16 cellular contexts compared by ENCODE assay signal in the genomic region with DNA sequence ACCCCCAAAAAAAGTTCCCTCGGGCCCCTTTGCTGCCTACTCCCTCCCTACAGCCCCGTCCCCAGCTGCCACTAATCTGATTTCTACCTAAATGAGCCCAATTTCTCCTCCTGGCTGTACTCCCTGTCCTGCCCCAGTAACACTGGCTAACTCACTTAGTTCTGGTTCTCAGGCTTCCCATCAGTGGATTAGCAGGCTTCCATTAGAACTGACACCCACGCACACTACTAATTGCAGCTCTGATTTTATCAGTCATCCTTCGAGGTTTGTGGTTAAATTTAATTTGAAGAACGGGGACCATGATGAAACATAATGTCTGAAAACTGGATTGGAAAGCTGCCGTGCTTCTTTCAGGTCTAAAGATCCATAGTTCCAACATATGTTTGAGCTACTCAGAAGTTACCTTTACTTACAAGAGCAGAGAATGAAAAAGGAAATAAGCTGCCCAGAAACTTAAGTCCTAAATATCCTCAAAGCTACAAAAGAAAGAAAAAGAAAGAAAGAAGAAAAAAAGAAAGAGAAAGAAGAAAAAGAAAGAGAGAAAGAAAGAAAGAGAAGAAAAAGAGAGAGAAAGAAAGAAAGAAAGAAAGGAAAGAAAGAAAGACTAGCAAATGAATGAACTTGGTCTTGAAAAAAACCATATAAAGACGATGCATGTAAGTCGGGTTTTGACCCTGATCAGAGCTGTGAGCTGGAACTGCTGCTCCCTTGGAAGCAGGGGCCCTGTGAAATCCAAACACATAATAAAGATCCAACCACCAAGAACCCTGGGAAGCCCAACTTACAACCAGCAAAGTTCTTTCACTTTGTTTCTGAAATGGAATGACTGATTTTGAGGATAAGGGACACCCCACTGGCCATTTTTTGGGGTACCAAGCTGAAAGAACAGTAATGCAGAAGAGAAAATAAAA. TPM values are rescaled to one million over a fixed set of nuclear protein-coding genes. Genes with fewer than 3 reads are reported as not detected.
DNase-seq lines count a peak whose midpoint lies in the region; ATAC-seq and TF ChIP-seq lines count a peak whose summit lies in the region.
"Had no signal": no experiment of that assay in that cellular context is flagged by ENCODE, and none has a peak within 500 bp of the region (broad histone marks: within the 10 kb centered on the region; RNA-seq: fewer than 3 reads in every experiment).

No MANE protein-coding gene starts in this region.

- BruUV-seq in IMR-90 (replicated peaks; lab: Mats Ljungman, UMichigan): no TSS peak
- no TSS peak for BruUV-seq in mammary epithelial cell (replicated peaks; lab: Mats Ljungman, UMichigan)

- H3K4ac ChIP-seq in IMR-90 (ENCODE audit: low read depth, low read length): no peak overlapping the region

- no peak overlapping the region for H4K91ac ChIP-seq in IMR-90 (ENCODE audit: insufficient read depth, low read depth, low read length)

- H4K8ac ChIP-seq in IMR-90 (ENCODE audit: low read depth in 2 of 2, low read length in 2 of 2): no peak overlapping the region

- H2AFZ ChIP-seq in IMR-90 (replicated peaks; ENCODE audit: low read length, poor library complexity) (no peak overlapping the region), mammary epithelial cell (ENCODE audit: low read depth, low read length) (no peak overlapping the region)

- TF ChIP-seq CTCF in BE2C (IDR thresholded peaks at IDR 0.05; ENCODE audit: low read depth, low read length) (no peak), IMR-90 (conservative IDR thresholded peaks at IDR 0.05; ENCODE audit: low read depth, low read length) (no peak), mammary epithelial cell (conservative IDR thresholded peaks at IDR 0.05 in 1 of 2, IDR thresholded peaks at IDR 0.05 in 1 of 2; ENCODE audit: extremely low read depth in 1 of 2, insufficient read depth in 1 of 2, low read depth in 1 of 2, low read length in 2 of 2) (no peak), nephron progenitor cell (IDR thresholded peaks at IDR 0.05) (no peak), WTC11 (IDR thresholded peaks at IDR 0.05) (no peak), left lung (IDR thresholded peaks at IDR 0.05) (no peak)
- TF ChIP-seq CTCF in activated CD8-positive, alpha-beta T cell treated with anti-CD3 and anti-CD28 coated beads for 36 hours (IDR thresholded peaks at IDR 0.05): no peak

- WGBS in IMR-90 (ENCODE audit: extremely low coverage in 2 of 2, insufficient read length in 1 of 2), 2 experiments: no CpG with 5 or more reads among the region's 8 CpGs
- 26% methylated on average over 8 of the region's 8 CpGs for WGBS in mammary epithelial cell (ENCODE audit: low coverage, missing lambda C conversion rate)

- H3K27ac ChIP-seq in IMR-90 (ENCODE audit: insufficient read depth, low read length) (no peak overlapping the region), mammary epithelial cell (ENCODE audit: insufficient read depth, low read depth, low read length) (no peak overlapping the region), left lung (no peak overlapping the region)

- in situ Hi-C loops in IMR-90 (cut with MboI; ENCODE audit: low sequenced_read_pairs) (no loop called here), mammary epithelial cell (cut with MboI; ENCODE audit: low sequenced_read_pairs in 2 of 2) (no loop called here)

- H3K9me3 ChIP-seq in BE2C (no peaks in the 10 kb centered on the region), IMR-90 (ENCODE audit: control insufficient read depth, insufficient read depth, low read length) (no peaks in the 10 kb centered on the region), mammary epithelial cell (replicated peaks; ENCODE audit: insufficient read depth, low read length) (no peaks in the 10 kb centered on the region), left lung (no peaks in the 10 kb centered on the region)

- no peak overlapping the region for H2BK20ac ChIP-seq in IMR-90 (ENCODE audit: low read depth, low read length)

- H3K4me1 ChIP-seq in BE2C (peaks cover 45% of the 10 kb centered on the region), IMR-90 (ENCODE audit: control insufficient read depth, insufficient read depth, low read length) (peaks cover 9% of the 10 kb centered on the region), mammary epithelial cell (ENCODE audit: insufficient read depth, low read length) (peaks cover 26% of the 10 kb centered on the region), left lung (no peaks in the 10 kb centered on the region)

- no peak overlapping the region for H3K56ac ChIP-seq in IMR-90 (ENCODE audit: extremely low read depth, insufficient read depth, low read length)

- H3K4me3 Mint-ChIP-seq in nephron progenitor cell (peak overlapping the region; percentile 37), WTC11 (no peak overlapping the region)
- no peak overlapping the region for H3K4me3 Mint-ChIP-seq in activated CD8-positive, alpha-beta T cell treated with anti-CD3 and anti-CD28 coated beads for 36 hours
- H3K4me3 Mint-ChIP-seq: activated naive CD8-positive, alpha-beta T cell treated with anti-CD3 and anti-CD28 coated beads for 36 hours; CD4-positive, CD25-positive, alpha-beta regulatory T cell; stimulated activated naive B cell treated with anti-CD40 and anti-IgM and Interleukin-4, amounts not matched to agents 10 μg/mL and 1 μg/mL and 100 μg/mL, for 72 hours had no signal

- intact Hi-C loops in IMR-90 (cut with micrococcal nuclease) (no loop called here), mammary epithelial cell (cut with micrococcal nuclease) (loop anchor here (1.0 to 5.0 kb wide), 3 partner anchors 167 to 305 kb away; no protein-coding TSS in a partner anchor), left lung (cut with DNase I) (no loop called here)
- intact Hi-C loops in activated CD8-positive, alpha-beta T cell treated with anti-CD3 and anti-CD28 coated beads for 36 hours (cut with micrococcal nuclease): no loop called here

- POLR2A ChIA-PET in IMR-90 (lab: Charles Lee; ENCODE audit: unreplicated experiment): no interaction called here
- POLR2A ChIA-PET in WTC11 (lab: Charles Lee): interaction anchor here (0.6 kb wide), 1 partner anchor 182 kb away, joined by 3 read pairs; no protein-coding TSS in a partner anchor
- POLR2A ChIA-PET in activated CD8-positive, alpha-beta T cell treated with anti-CD3 and anti-CD28 coated beads for 36 hours (lab: Charles Lee): interaction anchor here (0.7 kb wide), 1 partner anchor 57 kb away, joined by 3 read pairs; no protein-coding TSS in a partner anchor

- H3K23ac ChIP-seq in IMR-90 (ENCODE audit: low read depth, low read length): peak overlapping the region; percentile 12; the same call in 1 of the 2 replicates

- peaks cover 2% of the 10 kb centered on the region for H3K27me3 Mint-ChIP-seq in nephron progenitor cell (ENCODE audit: low read depth, poor library complexity)
- H3K27me3 Mint-ChIP-seq in WTC11 (ENCODE audit: low read depth): no peaks in the 10 kb centered on the region
- H3K27me3 Mint-ChIP-seq in activated CD8-positive, alpha-beta T cell treated with anti-CD3 and anti-CD28 coated beads for 36 hours: peaks cover 4% of the 10 kb centered on the region

- H3K27me3 ChIP-seq in BE2C: no peaks in the 10 kb centered on the region
- H3K27me3 ChIP-seq in IMR-90 (ENCODE audit: control insufficient read depth, insufficient read depth, low read length): no peaks in the 10 kb centered on the region
- no peaks in the 10 kb centered on the region for H3K27me3 ChIP-seq in mammary epithelial cell (ENCODE audit: insufficient read depth, low read length)
- H3K27me3 ChIP-seq in left lung: no peaks in the 10 kb centered on the region

- H2BK120ac ChIP-seq in IMR-90 (ENCODE audit: low read depth, low read length): no peak overlapping the region

- TF ChIP-seq RAD21 in IMR-90 (IDR thresholded peaks at IDR 0.05; ENCODE audit: low read length): no peak

- no peak overlapping the region for H2AK9ac ChIP-seq in IMR-90 (replicated peaks; ENCODE audit: low read depth, low read length, poor library complexity)

- H3K18ac ChIP-seq in IMR-90 (ENCODE audit: low read depth, low read length): no peak overlapping the region

- H4K5ac ChIP-seq in IMR-90 (ENCODE audit: low read depth, low read length): no peak overlapping the region

- H3K4me3 ChIP-seq in BE2C (ENCODE audit: low read depth, low read length): peak overlapping the region; percentile 39
- H3K4me3 ChIP-seq in IMR-90 (ENCODE audit: insufficient read depth, low read depth, low read length): no peak overlapping the region
- H3K4me3 ChIP-seq in mammary epithelial cell (replicated peaks in 1 of 3; ENCODE audit: insufficient read depth in 1 of 3, low read depth in 2 of 3, low read length in 3 of 3): no peak overlapping the region
- no peak overlapping the region for H3K4me3 ChIP-seq in left lung

- ATAC-seq in IMR-90 (ENCODE audit: low read depth) (no peak), WTC11 (no peak), left lung (no peak)
- ATAC-seq in activated CD8-positive, alpha-beta T cell treated with anti-CD3 and anti-CD28 coated beads for 36 hours: no peak
- ATAC-seq: stimulated activated naive B cell treated with anti-CD40 and anti-IgM and Interleukin-4, amounts not matched to agents 10 μg/mL and 1 μg/mL and 100 μg/mL, for 72 hours had no signal

- dilution Hi-C loops in IMR-90 (cut with HindIII; ENCODE audit: low sequenced_read_pairs, unreplicated experiment): no loop called here
- dilution Hi-C loops in mammary epithelial cell (cut with HindIII; ENCODE audit: low sequenced_read_pairs): no loop called here

- no peak overlapping the region for H3K14ac ChIP-seq in IMR-90 (replicated peaks; ENCODE audit: low read depth, low read length)

- peak; percentile 63 for DNase-seq in BE2C
- DNase-seq in IMR-90: no peak
- DNase-seq in mammary epithelial cell: peak; percentile 76
- DNase-seq in nephron progenitor cell: no peak
- no peak for DNase-seq in WTC11 (ENCODE audit: low spot score)
- DNase-seq in left lung: no peak
- no peak for DNase-seq in stimulated activated CD4-positive, alpha-beta T cell treated with anti-CD3 and anti-CD28 coated beads, Interleukin-1b, Interleukin-23, amount 100 ng/mL, for 48 hours
- DNase-seq in activated CD8-positive, alpha-beta T cell treated with anti-CD3 and anti-CD28 coated beads for 36 hours: no peak
- DNase-seq: activated CD4-positive, alpha-beta T cell treated with anti-CD3 and anti-CD28 coated beads, Interleukin-2, amount 50 U/mL, for 4 hours; activated naive CD8-positive, alpha-beta T cell treated with anti-CD3 and anti-CD28 coated beads for 36 hours; CD4-positive, CD25-positive, alpha-beta regulatory T cell; dermis blood vessel endothelial cell; left colon; stimulated activated CD4-positive, alpha-beta T cell treated with anti-CD3 and anti-CD28 coated beads, Interleukin-2, amount 100 ng/mL, for 24 hours; stimulated activated naive B cell treated with anti-CD40 and anti-IgM and Interleukin-4, amounts not matched to agents 10 μg/mL and 1 μg/mL and 100 μg/mL, for 72 hours; SW 1271 had no signal

- H3K27ac Mint-ChIP-seq in nephron progenitor cell (peak overlapping the region; percentile 95), WTC11 (no peak overlapping the region)
- no peak overlapping the region for H3K27ac Mint-ChIP-seq in activated CD8-positive, alpha-beta T cell treated with anti-CD3 and anti-CD28 coated beads for 36 hours
- H3K27ac Mint-ChIP-seq: activated naive CD8-positive, alpha-beta T cell treated with anti-CD3 and anti-CD28 coated beads for 36 hours; CD4-positive, CD25-positive, alpha-beta regulatory T cell; stimulated activated naive B cell treated with anti-CD40 and anti-IgM and Interleukin-4, amounts not matched to agents 10 μg/mL and 1 μg/mL and 100 μg/mL, for 72 hours had no signal

- no peak overlapping the region for H2BK15ac ChIP-seq in IMR-90 (ENCODE audit: low read depth, low read length)

- H3K4me1 Mint-ChIP-seq in nephron progenitor cell: peaks cover 61% of the 10 kb centered on the region
- H3K4me1 Mint-ChIP-seq in WTC11: peaks cover 31% of the 10 kb centered on the region
- peaks cover 2% of the 10 kb centered on the region for H3K4me1 Mint-ChIP-seq in activated CD8-positive, alpha-beta T cell treated with anti-CD3 and anti-CD28 coated beads for 36 hours (ENCODE audit: low read depth)
- H3K4me1 Mint-ChIP-seq: CD4-positive, CD25-positive, alpha-beta regulatory T cell; stimulated activated naive B cell treated with anti-CD40 and anti-IgM and Interleukin-4, amounts not matched to agents 10 μg/mL and 1 μg/mL and 100 μg/mL, for 72 hours had no signal

- peaks cover 4% of the 10 kb centered on the region; the same call in 1 of the 2 replicates for H3K9me1 ChIP-seq in IMR-90 (ENCODE audit: insufficient read depth, low read length)

- H2AK5ac ChIP-seq in IMR-90 (ENCODE audit: low read depth, low read length): no peak overlapping the region

- H3K9me3 Mint-ChIP-seq in nephron progenitor cell (no peaks in the 10 kb centered on the region), WTC11 (no peaks in the 10 kb centered on the region)
- H3K9me3 Mint-ChIP-seq in activated CD8-positive, alpha-beta T cell treated with anti-CD3 and anti-CD28 coated beads for 36 hours: no peaks in the 10 kb centered on the region
- H3K9me3 Mint-ChIP-seq: activated naive CD8-positive, alpha-beta T cell treated with anti-CD3 and anti-CD28 coated beads for 36 hours; CD4-positive, CD25-positive, alpha-beta regulatory T cell; stimulated activated naive B cell treated with anti-CD40 and anti-IgM and Interleukin-4, amounts not matched to agents 10 μg/mL and 1 μg/mL and 100 μg/mL, for 72 hours had no signal

- CTCF ChIA-PET in IMR-90 (lab: Yijun Ruan, JAX): interaction anchor here (0.8 to 0.9 kb wide), 2 partner anchors 13 to 42 kb away, joined by 3 to 6 read pairs; no protein-coding TSS in a partner anchor
- CTCF ChIA-PET in mammary epithelial cell (lab: Charles Lee; ENCODE audit: low non-redundant PET): interaction anchor here (0.6 kb wide), 1 partner anchor 181 kb away, joined by 4 read pairs; no protein-coding TSS in a partner anchor
- CTCF ChIA-PET in WTC11 (lab: Charles Lee): interaction anchor here (1.0 to 2.5 kb wide), 2 partner anchors 42 to 217 kb away, joined by 3 to 10 read pairs; no protein-coding TSS in a partner anchor
- CTCF ChIA-PET in activated CD8-positive, alpha-beta T cell treated with anti-CD3 and anti-CD28 coated beads for 36 hours (lab: Charles Lee): interaction anchor here (0.9 kb wide), 1 partner anchor 8 kb away, joined by 4 read pairs; no protein-coding TSS in a partner anchor

- peaks cover 32 to 63% of the 10 kb centered on the region in 2 experiments for H3K79me1 ChIP-seq in IMR-90 (ENCODE audit: low read depth in 1 of 2, low read length in 2 of 2)

- peaks cover 5% of the 10 kb centered on the region; the same call in 1 of the 2 replicates for H4K20me1 ChIP-seq in IMR-90 (ENCODE audit: insufficient read depth, low read length)
- H4K20me1 ChIP-seq in mammary epithelial cell (ENCODE audit: insufficient read depth, low read length): no peaks in the 10 kb centered on the region

- H3K4me2 ChIP-seq in IMR-90 (ENCODE audit: low read depth, low read length) (no peak overlapping the region), mammary epithelial cell (ENCODE audit: insufficient read depth, low read depth, low read length) (peak overlapping the region; percentile 57)

- H2BK5ac ChIP-seq in IMR-90 (ENCODE audit: low read depth, low read length, poor library complexity, severe bottlenecking): no peak overlapping the region

- H3K36me3 ChIP-seq in BE2C (no peaks in the 10 kb centered on the region), IMR-90 (ENCODE audit: control insufficient read depth, insufficient read depth, low read length) (no peaks in the 10 kb centered on the region), mammary epithelial cell (ENCODE audit: insufficient read depth, low read length) (no peaks in the 10 kb centered on the region), left lung (no peaks in the 10 kb centered on the region)

- TF ChIP-seq POLR2A in IMR-90 (IDR thresholded peaks at IDR 0.05; ENCODE audit: low read depth, low read length): no peak

- no peaks in the 10 kb centered on the region for H3K79me2 ChIP-seq in mammary epithelial cell (ENCODE audit: insufficient read depth, low read length)

- H3K9ac ChIP-seq in IMR-90 (ENCODE audit: low read depth, low read length) (no peak overlapping the region), mammary epithelial cell (ENCODE audit: insufficient read depth, low read length) (no peak overlapping the region)

- H3K36me3 Mint-ChIP-seq in nephron progenitor cell (ENCODE audit: low read depth): peaks cover 4% of the 10 kb centered on the region
- no peaks in the 10 kb centered on the region for H3K36me3 Mint-ChIP-seq in WTC11
- no peaks in the 10 kb centered on the region for H3K36me3 Mint-ChIP-seq in activated CD8-positive, alpha-beta T cell treated with anti-CD3 and anti-CD28 coated beads for 36 hours (ENCODE audit: low read depth)
- H3K36me3 Mint-ChIP-seq: activated naive CD8-positive, alpha-beta T cell treated with anti-CD3 and anti-CD28 coated beads for 36 hours; CD4-positive, CD25-positive, alpha-beta regulatory T cell; stimulated activated naive B cell treated with anti-CD40 and anti-IgM and Interleukin-4, amounts not matched to agents 10 μg/mL and 1 μg/mL and 100 μg/mL, for 72 hours had no signal

RNA-seq across cellular contexts. Expression of gene CNKSR3, which starts 51.7 kb away (rescaled TPM):
- polyA plus RNA-seq in BE2C (2012; ENCODE audit: insufficient read depth, insufficient read length, low read depth): 11.5 TPM
- total RNA-seq in IMR-90 (2012; rRNA removed) (15.0 and 15.8 TPM in 2 replicates), mammary epithelial cell (1 to 10 TPM; 1.7 to 4.1 TPM), WTC11 (2021) (3.9 to 5.7 TPM (median 4.0 TPM) in 3 replicates), left lung (10 to 100 TPM; 10.5 to 13.4 TPM)
- polyA plus RNA-seq in IMR-90 (2012; rRNA removed) (6.2 and 6.7 TPM in 2 replicates), mammary epithelial cell (0.94 TPM)
- 2.9 and 3.3 TPM in 2 replicates for polyA plus RNA-seq in IMR-90 (2012; cell fraction: cytosol; rRNA removed)
- polyA plus RNA-seq in IMR-90 (2012; cell fraction: nucleus; rRNA removed; ENCODE audit: low replicate concordance): 2.8 and 6.6 TPM in 2 replicates
- polyA minus RNA-seq in mammary epithelial cell: 0.88 TPM
- total RNA-seq in activated CD8-positive, alpha-beta T cell treated with anti-CD3 and anti-CD28 coated beads for 36 hours: under 1 TPM; 0.34 to 0.45 TPM
- polyA plus RNA-seq: CD4-positive, CD25-positive, alpha-beta regulatory T cell had no signal

Comparison
In these comparisons a context has a peak if more than half of its experiments do, and no peak if none do; other contexts are left out.
1. DNase-seq: peak in BE2C (single experiment) and mammary epithelial cell (single experiment); none in IMR-90 (single experiment), nephron progenitor cell (single experiment), WTC11 (single experiment), left lung (0 of 2), stimulated activated CD4-positive, alpha-beta T cell treated with anti-CD3 and anti-CD28 coated beads, Interleukin-1b, Interleukin-23, amount 100 ng/mL, for 48 hours (single experiment) and activated CD8-positive, alpha-beta T cell treated with anti-CD3 and anti-CD28 coated beads for 36 hours (single experiment).